Comparison of ENCODE assay signal across 11 cellular contexts in genomic region chr13:66689628-66690027, GRCh38.
DNase-seq lines count a peak whose midpoint lies in the region; ATAC-seq, FAIRE-seq and TF ChIP-seq lines count a peak whose summit lies in the region.
"Had no signal": no experiment of that assay in that cellular context is flagged by ENCODE, and none has a peak within 500 bp of the region (broad histone marks: within the 10 kb centered on the region; RNA-seq: fewer than 3 reads in every experiment).

No MANE protein-coding gene starts in this region.

- no peak overlapping the region for H3K4me3 ChIP-seq in GM23338
- no peak overlapping the region for H3K4me3 ChIP-seq in H1 (ENCODE audit: extremely low read depth in 1 of 4, insufficient read depth in 2 of 4, low read depth in 3 of 4, low read length in 4 of 4)
- no peak overlapping the region for H3K4me3 ChIP-seq in lower leg skin (ENCODE audit: low read depth, poor library complexity, severe bottlenecking)

- H4K20me1 ChIP-seq in GM23338 (replicated peaks; ENCODE audit: insufficient read depth): no peaks in the 10 kb centered on the region
- H4K20me1 ChIP-seq in H1 (replicated peaks in 1 of 2; ENCODE audit: control insufficient read depth in 1 of 2, insufficient read depth in 2 of 2, low read length in 2 of 2): no peaks in the 10 kb centered on the region

- no peak overlapping the region for H2BK20ac ChIP-seq in H1 (ENCODE audit: low read length)

- H3K27me3 Mint-ChIP-seq in GM23338 (ENCODE audit: insufficient read depth, low read depth, poor library complexity) (no peaks in the 10 kb centered on the region), naive B cell (no peaks in the 10 kb centered on the region)
- H3K27me3 Mint-ChIP-seq in activated T-helper 2 cell treated with anti-CD3 and anti-CD28 coated beads, Interferon-gamma antibody, Interleukin-2, Interleukin-4, amounts not matched to agents 10 μg/mL and 5 μg/mL and 100 μg/mL, durations not matched to agents 14 hours and 24 hours and 36 hours (ENCODE audit: low read depth): no peaks in the 10 kb centered on the region
- H3K27me3 Mint-ChIP-seq: progenitor cell of endocrine pancreas; stimulated activated naive CD8-positive, alpha-beta T cell treated with anti-CD3 and anti-CD28 coated beads, Interleukin-15, Interleukin-2, amounts not matched to agents 100 ng/mL and 50 ng/mL, for 24 hours had no signal

- H2AFZ ChIP-seq in GM23338 (no peak overlapping the region), H1 (ENCODE audit: low read length) (no peak overlapping the region)

- H3K23ac ChIP-seq in H1 (ENCODE audit: insufficient read length): no peak overlapping the region

- no peak overlapping the region for H2BK15ac ChIP-seq in H1 (ENCODE audit: low read length)

- H3K9me3 ChIP-seq in H1 (ENCODE audit: insufficient read depth in 2 of 2, low read depth in 1 of 2, low read length in 1 of 2): peaks cover 13 to 15% of the 10 kb centered on the region in 2 experiments

- no peak overlapping the region for H4K91ac ChIP-seq in H1 (replicated peaks; ENCODE audit: insufficient read length, low read length)

- H3F3A ChIP-seq in GM23338 (replicated peaks; ENCODE audit: low read depth): no peaks in the 10 kb centered on the region

- no peaks in the 10 kb centered on the region for H3K9me2 ChIP-seq in GM23338 (ENCODE audit: insufficient read depth)

- no peak for FAIRE-seq in H1 (lab: Jason Lieb, UNC)

- H3K4me2 ChIP-seq in GM23338 (no peak overlapping the region), H1 (ENCODE audit: insufficient read depth in 1 of 2, low read depth in 2 of 2, low read length in 2 of 2) (no peak overlapping the region)

- H2BK5ac ChIP-seq in H1 (ENCODE audit: low read depth, low read length): no peak overlapping the region

- H3K9ac ChIP-seq in H1 (replicated peaks in 1 of 4; ENCODE audit: extremely low read depth in 1 of 4, low read depth in 3 of 4, low read length in 3 of 4): no peak overlapping the region

- H4K5ac ChIP-seq in H1 (ENCODE audit: insufficient read length, low read depth, low read length): no peak overlapping the region

- H3K9me3 Mint-ChIP-seq in GM23338: peaks cover 20% of the 10 kb centered on the region
- peaks cover 2 to 17% (median 11%) of the 10 kb centered on the region in 7 donors for H3K9me3 Mint-ChIP-seq in naive B cell
- H3K9me3 Mint-ChIP-seq in activated T-helper 2 cell treated with anti-CD3 and anti-CD28 coated beads, Interferon-gamma antibody, Interleukin-2, Interleukin-4, amounts not matched to agents 10 μg/mL and 5 μg/mL and 100 μg/mL, durations not matched to agents 14 hours and 24 hours and 36 hours: peaks cover 3% of the 10 kb centered on the region

- H3K36me3 ChIP-seq in GM23338 (ENCODE audit: insufficient read depth) (no peaks in the 10 kb centered on the region), H1 (ENCODE audit: control insufficient read depth in 2 of 4, insufficient read depth in 4 of 4, low read length in 3 of 4) (no peaks in the 10 kb centered on the region; a peak in 2 of 8 replicates)

- no peak overlapping the region for H2AK5ac ChIP-seq in H1 (ENCODE audit: low read depth, low read length)

- no peak overlapping the region for H4K8ac ChIP-seq in H1 (ENCODE audit: extremely low read depth, insufficient read depth, low read length)

- 63% methylated on average over 4 of the region's 4 CpGs; no CpG with 5 or more reads in 1 of the 2 experiments for WGBS in H1 (ENCODE audit: extremely low coverage in 1 of 2, insufficient coverage in 1 of 2, insufficient read length in 1 of 2, insufficient replicate concordance in 2 of 2, low coverage in 1 of 2, low lambda C conversion rate in 2 of 2, missing lambda C conversion rate in 1 of 2), 2 experiments
- WGBS in lower leg skin, 2 donors: 15 to 22% methylated on average over 4 of the region's 4 CpGs

- H3K14ac ChIP-seq in H1 (ENCODE audit: insufficient read length): no peak overlapping the region

- H3K4me1 Mint-ChIP-seq in GM23338 (no peaks in the 10 kb centered on the region), naive B cell (peaks cover 10 to 12% (median 11%) of the 10 kb centered on the region in 3 donors)
- no peaks in the 10 kb centered on the region for H3K4me1 Mint-ChIP-seq in activated T-helper 2 cell treated with anti-CD3 and anti-CD28 coated beads, Interferon-gamma antibody, Interleukin-2, Interleukin-4, amounts not matched to agents 10 μg/mL and 5 μg/mL and 100 μg/mL, durations not matched to agents 14 hours and 24 hours and 36 hours (ENCODE audit: low read depth)

- H3K27ac ChIP-seq in GM23338 (ENCODE audit: low read depth) (no peak overlapping the region), H1 (ENCODE audit: low read depth, low read length) (no peak overlapping the region)

- intact Hi-C loops in lower leg skin (cut with DNase I; ENCODE audit: low total_unique reads): no loop called here
- intact Hi-C loops in activated T-helper 2 cell treated with anti-CD3 and anti-CD28 coated beads, Interferon-gamma antibody, Interleukin-2, Interleukin-4, amounts not matched to agents 10 μg/mL and 5 μg/mL and 100 μg/mL, durations not matched to agents 14 hours and 24 hours and 36 hours (cut with micrococcal nuclease): no loop called here

- no peak overlapping the region for H2BK120ac ChIP-seq in H1 (replicated peaks; ENCODE audit: low read depth, low read length)

- no peak overlapping the region for H3K4me3 Mint-ChIP-seq in GM23338
- H3K4me3 Mint-ChIP-seq in naive B cell: no peak overlapping the region
- H3K4me3 Mint-ChIP-seq in activated T-helper 2 cell treated with anti-CD3 and anti-CD28 coated beads, Interferon-gamma antibody, Interleukin-2, Interleukin-4, amounts not matched to agents 10 μg/mL and 5 μg/mL and 100 μg/mL, durations not matched to agents 14 hours and 24 hours and 36 hours (ENCODE audit: low read depth): no peak overlapping the region
- H3K4me3 Mint-ChIP-seq: stimulated activated naive CD8-positive, alpha-beta T cell treated with anti-CD3 and anti-CD28 coated beads, Interleukin-15, Interleukin-2, amounts not matched to agents 100 ng/mL and 50 ng/mL, for 24 hours had no signal

- no peak overlapping the region for H3K56ac ChIP-seq in H1 (replicated peaks; ENCODE audit: insufficient read length, low read depth, low read length)

- no peaks in the 10 kb centered on the region for H3K79me1 ChIP-seq in H1 (ENCODE audit: low read depth, low read length)

- DNase-seq in GM23338 (ENCODE audit: low spot score) (peak; percentile 9), NCI-H345 (lab: John Stamatoyannopoulos, UW) (peak; percentile 23), H1 (ENCODE audit: low read depth in 1 of 2, low spot score in 2 of 2) (no peak), naive B cell (peak; percentile 2), lower leg skin (ENCODE audit: low spot score in 2 of 2) (no peak)
- no peak for DNase-seq in activated T-helper 2 cell treated with anti-CD3 and anti-CD28 coated beads, Interferon-gamma antibody, Interleukin-2, Interleukin-4, amounts not matched to agents 10 μg/mL and 5 μg/mL and 100 μg/mL, durations not matched to agents 14 hours and 24 hours and 36 hours (ENCODE audit: low spot score)
- DNase-seq in activated CD8-positive, alpha-beta memory T cell treated with anti-CD3 and anti-CD28 coated beads for 24 hours: no peak
- DNase-seq: activated CD4-positive, alpha-beta T cell treated with anti-CD3 and anti-CD28 coated beads, Interleukin-2, amount 50 U/mL, for 48 hours had no signal

- TF ChIP-seq RAD21 in H1 (IDR thresholded peaks at IDR 0.05 in 1 of 2, conservative IDR thresholded peaks at IDR 0.05 in 1 of 2; ENCODE audit: low read depth in 2 of 2, low read length in 2 of 2): peak; percentile 57 to 59

- H3K27me3 ChIP-seq in GM23338 (ENCODE audit: insufficient read depth): no peaks in the 10 kb centered on the region
- H3K27me3 ChIP-seq in H1 (replicated peaks in 1 of 4; ENCODE audit: control insufficient read depth in 3 of 4, extremely low read depth in 1 of 4, insufficient read depth in 3 of 4, low read length in 3 of 4): no peaks in the 10 kb centered on the region

- no peak for TF ChIP-seq EP300 in H1 (IDR thresholded peaks at IDR 0.05; ENCODE audit: borderline replicate concordance in 1 of 2, low read depth in 2 of 2, low read length in 2 of 2)

- H3K18ac ChIP-seq in H1 (ENCODE audit: extremely low read depth, low read length): no peak overlapping the region

- no peak for ATAC-seq in GM23338
- peak in 1 of 2 donors; percentile 56 for ATAC-seq in naive B cell (ENCODE audit: low read depth in 2 of 2)
- no peak for ATAC-seq in GM18502 (IDR thresholded peaks at IDR 0.05; ENCODE audit: poor library complexity, unreplicated experiment)

- H2BK12ac ChIP-seq in H1 (ENCODE audit: low read depth, low read length): no peak overlapping the region

- H3K79me2 ChIP-seq in GM23338 (replicated peaks; ENCODE audit: insufficient read depth): no peaks in the 10 kb centered on the region
- H3K79me2 ChIP-seq in H1 (ENCODE audit: control insufficient read depth in 1 of 2, insufficient read depth in 2 of 2, low read length in 2 of 2): no peaks in the 10 kb centered on the region

- H3K36me3 Mint-ChIP-seq in GM23338 (ENCODE audit: low read depth) (peaks cover 16% of the 10 kb centered on the region), naive B cell (peaks cover 4 to 8% of the 10 kb centered on the region in 2 donors)
- no peaks in the 10 kb centered on the region for H3K36me3 Mint-ChIP-seq in activated T-helper 2 cell treated with anti-CD3 and anti-CD28 coated beads, Interferon-gamma antibody, Interleukin-2, Interleukin-4, amounts not matched to agents 10 μg/mL and 5 μg/mL and 100 μg/mL, durations not matched to agents 14 hours and 24 hours and 36 hours (ENCODE audit: low read depth)

- H3K23me2 ChIP-seq in H1 (ENCODE audit: low read depth, low read length): no peaks in the 10 kb centered on the region

- TF ChIP-seq POLR2A in H1 (IDR thresholded peaks at IDR 0.05; ENCODE audit: control extremely low read depth in 1 of 2, low read depth in 2 of 2, low read length in 2 of 2): no peak
- no peak for TF ChIP-seq POLR2A in lower leg skin (IDR thresholded peaks at IDR 0.05)

- POLR2A ChIA-PET in H1 (lab: Charles Lee; ENCODE audit: partially characterized antibody): no interaction called here

- TF ChIP-seq CTCF in GM23338 (conservative IDR thresholded peaks at IDR 0.05; ENCODE audit: low read depth in 2 of 2) (peak; percentile 28 to 59; a peak in 3 of 4 replicates), H1 (IDR thresholded peaks at IDR 0.05; ENCODE audit: control extremely low read depth in 1 of 3, insufficient read depth in 1 of 3, low read depth in 1 of 3, low read length in 3 of 3) (peak in 2 of 3 experiments; percentile 8 to 43; a peak in 2 of 4 replicates), lower leg skin (IDR thresholded peaks at IDR 0.05) (no peak)

- H3K4me1 ChIP-seq in GM23338 (ENCODE audit: insufficient read depth): no peaks in the 10 kb centered on the region
- H3K4me1 ChIP-seq in H1 (replicated peaks in 1 of 4; ENCODE audit: control insufficient read depth in 3 of 4, insufficient read depth in 4 of 4, low read length in 3 of 4): no peaks in the 10 kb centered on the region

- H3K27ac Mint-ChIP-seq in GM23338 (no peak overlapping the region), naive B cell (peak overlapping the region in 2 of 6 donors; percentile 10 to 19)
- H3K27ac Mint-ChIP-seq in activated T-helper 2 cell treated with anti-CD3 and anti-CD28 coated beads, Interferon-gamma antibody, Interleukin-2, Interleukin-4, amounts not matched to agents 10 μg/mL and 5 μg/mL and 100 μg/mL, durations not matched to agents 14 hours and 24 hours and 36 hours: no peak overlapping the region
- H3K27ac Mint-ChIP-seq: progenitor cell of endocrine pancreas; stimulated activated naive CD8-positive, alpha-beta T cell treated with anti-CD3 and anti-CD28 coated beads, Interleukin-15, Interleukin-2, amounts not matched to agents 100 ng/mL and 50 ng/mL, for 24 hours had no signal

- H3K4ac ChIP-seq in H1 (replicated peaks; ENCODE audit: insufficient read length, low read depth, low read length): no peak overlapping the region

- CTCF ChIA-PET in H1 (lab: Charles Lee; ENCODE audit: partially characterized antibody): interaction anchor here (0.6 to 2.1 kb wide), 8 partner anchors 11 to 547 kb away, joined by 3 to 10 read pairs (median 3); no protein-coding TSS in a partner anchor

Comparison
In these comparisons a context has a peak if more than half of its experiments do, and no peak if none do; other contexts are left out.
1. DNase-seq: peak in GM23338 (single experiment), NCI-H345 (single experiment) and naive B cell (single experiment); none in H1 (0 of 2), lower leg skin (0 of 2), activated T-helper 2 cell treated with anti-CD3 and anti-CD28 coated beads, Interferon-gamma antibody, Interleukin-2, Interleukin-4, amounts not matched to agents 10 μg/mL and 5 μg/mL and 100 μg/mL, durations not matched to agents 14 hours and 24 hours and 36 hours (single experiment) and activated CD8-positive, alpha-beta memory T cell treated with anti-CD3 and anti-CD28 coated beads for 24 hours (single experiment).
2. CTCF ChIP-seq: peak in GM23338 (2 of 2) and H1 (2 of 3); none in lower leg skin (0 of 3).